26 cellular contexts compared by ENCODE assay signal in genomic region chr9:86602715-86603114, GRCh38.
"Had no signal": no experiment of that assay in that cellular context is flagged by ENCODE, and none has a peak within 500 bp of the region (broad histone marks: within the 10 kb centered on the region; RNA-seq: fewer than 3 reads in every experiment).

No MANE protein-coding gene starts in this region.

- H3K36me3 Mint-ChIP-seq: immature natural killer cell; naive thymus-derived CD8-positive, alpha-beta T cell had no signal

- H3K27me3 Mint-ChIP-seq: dendritic cell treated with granulocyte-macrophage colony-stimulating factor and Interleukin-4, amounts not matched to agents 40 ng/mL and 50 ng/mL, for 4 days; progenitor cell of endocrine pancreas had no signal

- H3K27me3 ChIP-seq: breast epithelium, heart left ventricle, transverse colon had no signal

- ATAC-seq: activated naive CD8-positive, alpha-beta T cell treated with anti-CD3 and anti-CD28 coated beads, Interleukin-2, amount 50 U/mL, for 24 hours; heart left ventricle; left colon; naive thymus-derived CD8-positive, alpha-beta T cell; right cardiac atrium had no signal

- H3K27ac ChIP-seq: breast epithelium, epithelial cell of prostate, heart left ventricle, transverse colon had no signal

- H3K9me3 ChIP-seq: breast epithelium, heart left ventricle, transverse colon had no signal

- H3K4me3 Mint-ChIP-seq: activated naive CD4-positive, alpha-beta T cell treated with anti-CD3 and anti-CD28 coated beads for 36 hours; activated naive CD8-positive, alpha-beta T cell treated with anti-CD3 and anti-CD28 coated beads, Interleukin-2, amount 50 U/mL, for 24 hours; dendritic cell treated with granulocyte-macrophage colony-stimulating factor and Interleukin-4, amounts not matched to agents 40 ng/mL and 50 ng/mL, for 4 days; immature natural killer cell; naive thymus-derived CD8-positive, alpha-beta T cell had no signal

- H3K4me1 Mint-ChIP-seq: activated naive CD8-positive, alpha-beta T cell treated with anti-CD3 and anti-CD28 coated beads, Interleukin-2, amount 50 U/mL, for 24 hours; immature natural killer cell; naive thymus-derived CD8-positive, alpha-beta T cell had no signal

- H3K27ac Mint-ChIP-seq: activated naive CD4-positive, alpha-beta T cell treated with anti-CD3 and anti-CD28 coated beads for 36 hours; activated naive CD8-positive, alpha-beta T cell treated with anti-CD3 and anti-CD28 coated beads, Interleukin-2, amount 50 U/mL, for 24 hours; activated T-helper 2 cell treated with anti-CD3 and anti-CD28 coated beads, Interferon-gamma antibody, Interleukin-2, Interleukin-4, amounts not matched to agents 10 μg/mL and 5 μg/mL and 100 μg/mL, durations not matched to agents 14 hours and 24 hours and 36 hours; dendritic cell treated with granulocyte-macrophage colony-stimulating factor and Interleukin-4, amounts not matched to agents 40 ng/mL and 50 ng/mL, for 4 days; immature natural killer cell; naive thymus-derived CD8-positive, alpha-beta T cell; progenitor cell of endocrine pancreas had no signal

- H3K4me3 ChIP-seq: breast epithelium, heart left ventricle, transverse colon had no signal

- DNase-seq: activated CD4-positive, alpha-beta T cell treated with anti-CD3 and anti-CD28 coated beads, Interleukin-2, amount 50 U/mL, for 48 hours; activated CD4-positive, CD25-positive, alpha-beta regulatory T cell treated with anti-CD3 and anti-CD28 coated beads, Interleukin-2, amount 50 U/mL, for 72 hours; activated naive CD4-positive, alpha-beta T cell treated with anti-CD3 and anti-CD28 coated beads for 36 hours; activated naive CD8-positive, alpha-beta T cell treated with anti-CD3 and anti-CD28 coated beads, Interleukin-2, amount 50 U/mL, for 24 hours; aorta; cerebellar nuclear complex; effector memory CD4-positive, alpha-beta T cell; foreskin melanocyte; heart left ventricle; immature natural killer cell; left colon; naive thymus-derived CD8-positive, alpha-beta T cell; nucleus accumbens; right cardiac atrium; small intestine; stimulated activated CD4-positive, alpha-beta T cell treated with anti-CD3 and anti-CD28 coated beads, Interleukin-4, amount 100 ng/mL, for 4 hours; stimulated activated CD8-positive, alpha-beta memory T cell treated with anti-CD3 and anti-CD28 coated beads, Interleukin-4, amount 100 ng/mL, for 48 hours; stimulated activated naive CD4-positive, alpha-beta T cell treated with Interleukin-2 at 50 U/mL for 16 hours; substantia nigra; T1000; transverse colon had no signal

- H3K36me3 ChIP-seq: breast epithelium, heart left ventricle, transverse colon had no signal
